Comparison of ENCODE assay signal across 8 cellular contexts in genomic region chr1:209756608-209757445, GRCh38. TPM values are rescaled to one million over a fixed set of nuclear protein-coding genes. Genes with fewer than 3 reads are reported as not detected.
DNase-seq lines count a peak whose midpoint lies in the region; ATAC-seq and TF ChIP-seq lines count a peak whose summit lies in the region.

No MANE protein-coding gene starts in this region.

- TF ChIP-seq POLR2A in testis (IDR thresholded peaks at IDR 0.05): no peak

- WGBS in testis, 2 donors: 83 to 85% methylated on average over 4 to 5 of the region's 5 CpGs

- TF ChIP-seq CTCF in testis (IDR thresholded peaks at IDR 0.05): no peak

- H3K27ac ChIP-seq in mucosa of rectum (ENCODE audit: low read depth in 2 of 2, low read length in 2 of 2): peak overlapping the region; percentile 60 to 84
- no peak overlapping the region for H3K27ac ChIP-seq in testis

- no peaks in the 10 kb centered on the region for H3K9me3 ChIP-seq in mucosa of rectum (ENCODE audit: control insufficient read depth in 2 of 2, low read length in 2 of 2)
- no peaks in the 10 kb centered on the region for H3K9me3 ChIP-seq in testis

- intact Hi-C loops in testis (cut with DNase I; ENCODE audit: low total_unique reads): no loop called here

- ATAC-seq in GM19397 (IDR thresholded peaks at IDR 0.05; ENCODE audit: unreplicated experiment): peak; percentile 33
- ATAC-seq in HG03571 (IDR thresholded peaks at IDR 0.05; ENCODE audit: unreplicated experiment): peak; percentile 28

- H3K36me3 ChIP-seq in mucosa of rectum (ENCODE audit: control insufficient read depth in 2 of 2, insufficient read depth in 2 of 2, low read length in 2 of 2): peaks cover 0 to 7% of the 10 kb centered on the region in 2 donors
- H3K36me3 ChIP-seq in testis (ENCODE audit: low read depth, missing control alignments): no peaks in the 10 kb centered on the region

- peak overlapping the region in 1 of 2 donors; percentile 48 for H3K9ac ChIP-seq in mucosa of rectum (ENCODE audit: low read depth in 1 of 2, low read length in 2 of 2)

- DNase-seq in Ammon's horn (ENCODE audit: low spot score) (peak; percentile 75), NCI-H2227 treated with DMSO at 0.1 percent for 48 hours (lab: John Stamatoyannopoulos, UW) (no peak), hepatic stellate cell (ENCODE audit: low spot score) (no peak), testis (no peak)
- DNase-seq in activated T-cell treated with anti-CD3 and anti-CD28 coated beads, Interleukin-2, amount 50 U/mL, for 48 hours: peak; percentile 65 to 71

- H3K4me3 ChIP-seq in mucosa of rectum (ENCODE audit: low read length in 2 of 2): peak overlapping the region; percentile 32 to 75
- no peak overlapping the region for H3K4me3 ChIP-seq in testis

- H3K27me3 ChIP-seq in mucosa of rectum (ENCODE audit: control insufficient read depth in 2 of 2, insufficient read depth in 2 of 2, low read length in 2 of 2) (no peaks in the 10 kb centered on the region), testis (no peaks in the 10 kb centered on the region)

- H3K4me1 ChIP-seq in mucosa of rectum (ENCODE audit: control insufficient read depth in 2 of 2, insufficient read depth in 2 of 2, low read length in 2 of 2) (peaks cover 0 to 15% of the 10 kb centered on the region in 2 donors), testis (no peaks in the 10 kb centered on the region)

RNA-seq across cellular contexts. Expression of gene TRAF3IP3, which starts 1.0 kb away (rescaled TPM):
- 1 to 10 TPM in 1 of 2 donors, under 1 TPM in 1; 0.63 to 3.3 TPM for total RNA-seq in testis
- polyA plus RNA-seq in testis (ENCODE audit: insufficient read depth, low read depth, low replicate concordance): 9.2 TPM

RNA-seq across cellular contexts. Expression of gene C1orf74, which starts 27.5 kb away (rescaled TPM):
- total RNA-seq in testis: 1 to 10 TPM; 5.0 to 5.2 TPM
- 2.6 TPM for polyA plus RNA-seq in testis (ENCODE audit: insufficient read depth, low read depth, low replicate concordance)

RNA-seq across cellular contexts. Expression of gene IRF6, which starts 49.1 kb away (rescaled TPM):
- total RNA-seq in testis: 10 to 100 TPM in 1 of 2 donors, 1 to 10 TPM in 1; 8.7 to 19.2 TPM
- 8.2 TPM for polyA plus RNA-seq in testis (ENCODE audit: insufficient read depth, low read depth, low replicate concordance)

RNA-seq across cellular contexts. Expression of gene HSD11B1, which starts 52.2 kb away (rescaled TPM):
- 10 to 100 TPM; 17.6 to 18.0 TPM for total RNA-seq in testis
- 19.5 TPM for polyA plus RNA-seq in testis (ENCODE audit: insufficient read depth, low read depth, low replicate concordance)

Comparison
In these comparisons a context has a peak if more than half of its experiments do, and no peak if none do; other contexts are left out.
1. DNase-seq: peak in Ammon's horn (single experiment) and activated T-cell treated with anti-CD3 and anti-CD28 coated beads, Interleukin-2, amount 50 U/mL, for 48 hours (2 of 2); none in NCI-H2227 treated with DMSO at 0.1 percent for 48 hours (single experiment), hepatic stellate cell (single experiment) and testis (single experiment).
2. H3K27ac ChIP-seq: peak in mucosa of rectum (2 of 2); none in testis (0 of 2).
3. H3K4me3 ChIP-seq: peak in mucosa of rectum (2 of 2); none in testis (0 of 2).